In genomic region chr9:125189361-125190289, GRCh38 we compare ENCODE assay signal across 8 cellular contexts. TPM values are rescaled to one million over a fixed set of nuclear protein-coding genes. Genes with fewer than 3 reads are reported as not detected.
A peak's percentile ranks its signal among the peaks of the same experiment; 100 is the strongest.
DNase-seq lines count a peak whose midpoint lies in the region; ATAC-seq and TF ChIP-seq lines count a peak whose summit lies in the region.

Gene PPP6C (minus strand): TSS chr9:125189803. CDS start chr9:125189718, 85 bp downstream.

- H3K36me3 Mint-ChIP-seq in WTC11 (no peaks in the 10 kb centered on the region), immature natural killer cell (no peaks in the 10 kb centered on the region)

- H3K9me3 Mint-ChIP-seq in WTC11 = no peaks in the 10 kb centered on the region
- no peaks in the 10 kb centered on the region for H3K9me3 Mint-ChIP-seq in immature natural killer cell

- H3K27me3 Mint-ChIP-seq in WTC11 (ENCODE audit: low read depth) (no peaks in the 10 kb centered on the region), immature natural killer cell (ENCODE audit: low read depth in 3 of 3) (peaks cover 0 to 4% (median 2%) of the 10 kb centered on the region in 3 donors)

- intact Hi-C loops in spleen (cut with DNase I; ENCODE audit: low total_unique reads) = no loop called here

- no peaks in the 10 kb centered on the region for H3K9me3 ChIP-seq in spleen

- TF ChIP-seq CTCF in WTC11 (IDR thresholded peaks at IDR 0.05) (0 out of 2 replicates have a peak, but pooled peaks have one; percentile 6), cardiac fibroblast (IDR thresholded peaks at IDR 0.05; ENCODE audit: low read depth, low read length) (peak; percentile 68), spleen (IDR thresholded peaks at IDR 0.05 in 8 of 11, conservative IDR thresholded peaks at IDR 0.05 in 3 of 11) (peak; percentile 75 to 97 (median 84))

- WGBS in spleen, 5 donors = 0 to 1% (median 0%) methylated on average over 35 to 82 of the region's 82 CpGs

- H3K4me3 Mint-ChIP-seq in WTC11 = peak within 1 kb of the TSS; percentile 90
- H3K4me3 Mint-ChIP-seq in immature natural killer cell = peak within 1 kb of the TSS; percentile 92 to 97 (median 96)

- peak within 1 kb of the TSS; percentile 89 for H3K27ac Mint-ChIP-seq in WTC11
- peak within 1 kb of the TSS; percentile 80 to 96 (median 92) for H3K27ac Mint-ChIP-seq in immature natural killer cell

- H3K4me1 Mint-ChIP-seq in WTC11 (peaks cover 14% of the 10 kb centered on the region; the same call in 1 of the 2 replicates), immature natural killer cell (peaks cover 36 to 41% of the 10 kb centered on the region in 2 donors)

- POLR2A ChIA-PET in WTC11 (lab: Charles Lee) = interaction anchor here (1.0 to 1.1 kb wide), 2 partner anchors 10 to 51 kb away, joined by 3 to 6 read pairs; partner anchors contain the start of gene HSPA5

- TF ChIP-seq POLR2A in spleen (IDR thresholded peaks at IDR 0.05) = peak in 2 of 3 donors; percentile 22 to 66

- H3K4me1 ChIP-seq in spleen = peaks cover 27 to 79% (median 56%) of the 10 kb centered on the region in 6 donors

- H3K4me3 ChIP-seq in cardiac fibroblast (replicated peaks in 1 of 2; ENCODE audit: low read depth in 2 of 2, low read length in 2 of 2) (peak within 1 kb of the TSS; percentile 100), spleen (peak within 1 kb of the TSS; percentile 86 to 98 (median 92))

- H3K27me3 ChIP-seq in spleen (replicated peaks in 1 of 7) = no peaks in the 10 kb centered on the region

- H3K27ac ChIP-seq in spleen = peak within 1 kb of the TSS; percentile 93 to 97 (median 95)

- H3K36me3 ChIP-seq in spleen = peaks cover 0 to 11% (median 0%) of the 10 kb centered on the region in 6 donors

- CTCF ChIA-PET in WTC11 (lab: Charles Lee) = no interaction called here

- peak; percentile 98 for DNase-seq in AG08395 (ENCODE audit: low spot score)
- peak; percentile 96 for DNase-seq in NCI-H2227 (lab: John Stamatoyannopoulos, UW; ENCODE audit: unreplicated experiment)
- peak; percentile 98 for DNase-seq in WTC11 (ENCODE audit: low spot score)
- DNase-seq in cardiac fibroblast (ENCODE audit: low read depth in 2 of 2) = peak; percentile 96 to 98
- peak; percentile 96 for DNase-seq in immature natural killer cell
- DNase-seq in spleen = peak; percentile 99

- ATAC-seq in GM18907 (IDR thresholded peaks at IDR 0.05; ENCODE audit: unreplicated experiment) (peak; percentile 96), HG03159 (IDR thresholded peaks at IDR 0.05; ENCODE audit: unreplicated experiment) (peak; percentile 95), WTC11 (peak; percentile 98)

TF ChIP-seq in WTC11, 78 proteins besides CTCF, POLR2A, EP300 and RAD21 (continues in another document):
- TF ChIP-seq ERG (CRISPR knock-in tag; IDR thresholded peaks at IDR 0.05) (0 out of 2 replicates have a peak, but pooled peaks have one; percentile 14), SP1 (CRISPR knock-in tag; conservative IDR thresholded peaks at IDR 0.05) (peak; percentile 84), JAZF1 (CRISPR knock-in tag; IDR thresholded peaks at IDR 0.05) (no peak), ZNF232 (CRISPR knock-in tag; IDR thresholded peaks at IDR 0.05) (no peak), JUN (CRISPR knock-in tag; IDR thresholded peaks at IDR 0.05) (peak; percentile 81; the same call in 1 of the 2 replicates), E2F5 (CRISPR knock-in tag; IDR thresholded peaks at IDR 0.05) (peak; percentile 89), TEAD1 (CRISPR knock-in tag; IDR thresholded peaks at IDR 0.05) (peak; percentile 1), NR3C1 (CRISPR knock-in tag; conservative IDR thresholded peaks at IDR 0.05; ENCODE audit: low read depth) (no peak), IRF1 (CRISPR knock-in tag; IDR thresholded peaks at IDR 0.05) (no peak), E2F4 (CRISPR knock-in tag; IDR thresholded peaks at IDR 0.05; ENCODE audit: borderline replicate concordance, low read depth) (no peak), CREM (CRISPR knock-in tag; IDR thresholded peaks at IDR 0.05) (peak; percentile 96), IRF2 (CRISPR knock-in tag; IDR thresholded peaks at IDR 0.05; ENCODE audit: borderline replicate concordance, low read depth) (no peak), PREB (CRISPR knock-in tag; IDR thresholded peaks at IDR 0.05; ENCODE audit: borderline replicate concordance) (no peak), GABPB1 (CRISPR knock-in tag; IDR thresholded peaks at IDR 0.05) (peak; percentile 69), E2F1 (CRISPR knock-in tag; IDR thresholded peaks at IDR 0.05) (no peak), HMGXB4 (CRISPR knock-in tag; IDR thresholded peaks at IDR 0.05) (peak; percentile 19; the same call in 1 of the 2 replicates), FOXK1 (CRISPR knock-in tag; IDR thresholded peaks at IDR 0.05) (peak; percentile 75; the same call in 1 of the 2 replicates), ZNF317 (CRISPR knock-in tag; IDR thresholded peaks at IDR 0.05; ENCODE audit: borderline replicate concordance, low read depth) (no peak), ZNF121 (CRISPR knock-in tag; IDR thresholded peaks at IDR 0.05) (no peak), MAX (CRISPR knock-in tag; IDR thresholded peaks at IDR 0.05) (no peak)

RNA-seq across cellular contexts. Expression of gene PPP6C, which starts in this region (rescaled TPM):
- total RNA-seq in WTC11 (2021) (40.9 to 47.4 TPM (median 41.4 TPM) in 3 replicates), spleen (10 to 100 TPM; 32.0 to 49.3 (median 39.2) TPM)
- polyA plus RNA-seq in immature natural killer cell (10 to 100 TPM; 34.3 to 48.2 (median 46.9) TPM), spleen (10 to 100 TPM; 17.3 to 26.6 (median 21.1) TPM)

Comparison
In these comparisons a context has a peak if more than half of its experiments do, and no peak if none do; other contexts are left out.
1. Peak in every context shown above with its lines: DNase-seq, ATAC-seq, H3K4me3 ChIP-seq and H3K27ac ChIP-seq.
2. CTCF ChIP-seq: peak in every context shown above with its lines; median percentile 84 in spleen; 68 in cardiac fibroblast; 6 in WTC11.